Comparison of ENCODE assay signal across 8 cellular contexts in the genomic region with DNA sequence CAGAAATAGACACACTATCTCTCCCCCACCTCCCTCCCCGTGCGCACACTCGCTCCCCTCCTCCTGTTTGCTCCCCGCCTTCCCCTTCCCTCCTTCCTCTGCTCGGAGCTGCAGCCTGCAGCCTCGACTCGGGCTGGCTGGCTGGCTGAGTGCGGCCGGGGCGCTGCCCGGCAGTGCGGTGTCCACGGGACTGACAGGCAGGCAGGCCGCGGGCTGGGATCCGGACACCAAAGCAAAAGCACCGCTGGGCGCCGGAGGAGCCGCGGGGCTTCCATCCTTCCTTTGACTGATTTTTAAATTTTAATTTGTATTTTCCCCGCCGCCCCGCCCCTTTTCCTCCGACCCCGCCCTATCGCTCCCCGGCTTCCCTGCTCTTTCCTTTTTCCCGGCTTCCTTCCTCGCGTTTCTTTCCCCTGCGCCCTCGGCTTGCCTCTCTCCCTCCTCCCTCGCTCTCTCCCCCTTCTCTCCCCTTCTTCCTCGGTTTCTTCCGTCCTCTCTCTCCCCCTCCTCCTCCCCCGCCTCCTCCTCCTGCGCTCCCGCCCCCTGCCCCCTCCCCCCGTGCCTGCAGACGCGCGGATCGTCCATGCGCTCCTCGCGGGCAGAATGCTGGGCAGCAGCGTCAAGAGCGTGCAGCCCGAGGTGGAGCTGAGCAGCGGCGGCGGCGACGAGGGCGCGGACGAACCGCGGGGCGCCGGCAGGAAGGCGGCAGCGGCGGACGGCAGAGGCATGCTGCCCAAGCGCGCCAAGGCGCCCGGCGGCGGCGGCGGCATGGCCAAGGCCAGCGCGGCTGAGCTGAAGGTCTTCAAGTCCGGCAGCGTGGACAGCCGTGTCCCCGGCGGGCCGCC.
DNase-seq lines count a peak whose midpoint lies in the region; ATAC-seq and TF ChIP-seq lines count a peak whose summit lies in the region.

No MANE protein-coding gene starts in this region.

- ATAC-seq in right lobe of liver (peak; percentile 63 to 69 (median 66)), HG03354 (IDR thresholded peaks at IDR 0.05; ENCODE audit: poor library complexity, severe bottlenecking, unreplicated experiment) (no peak)

- TF ChIP-seq POLR2A in right lobe of liver (IDR thresholded peaks at IDR 0.05): no peak
- peak in 1 of 2 donors; percentile 57 for TF ChIP-seq POLR2A in thyroid gland (IDR thresholded peaks at IDR 0.05)

- H3K27ac ChIP-seq in coronary artery (peak overlapping the region in 1 of 2 donors; percentile 64), right lobe of liver (no peak overlapping the region), thyroid gland (peak overlapping the region; percentile 16 to 96 (median 50))

- H3K36me3 ChIP-seq in right lobe of liver (no peaks in the 10 kb centered on the region), thyroid gland (no peaks in the 10 kb centered on the region)

- WGBS in right lobe of liver (ENCODE audit: insufficient coverage, low coverage, low lambda C conversion rate, missing lambda C conversion rate): 1% methylated on average over 37 of the region's 82 CpGs
- WGBS in thyroid gland, 2 donors: 1 to 3% methylated on average over 56 to 58 of the region's 82 CpGs

- H3K27me3 ChIP-seq in right lobe of liver (peaks cover 0 to 19% of the 10 kb centered on the region in 2 donors), thyroid gland (no peaks in the 10 kb centered on the region)

- H3K9me3 ChIP-seq in right lobe of liver: no peaks in the 10 kb centered on the region
- H3K9me3 ChIP-seq in thyroid gland: no peaks in the 10 kb centered on the region

- TF ChIP-seq CTCF in coronary artery (IDR thresholded peaks at IDR 0.05) (no peak), right lobe of liver (IDR thresholded peaks at IDR 0.05) (no peak), thyroid gland (IDR thresholded peaks at IDR 0.05) (no peak)

- intact Hi-C loops in right lobe of liver (cut with DNase I): no loop called here
- intact Hi-C loops in thyroid gland (cut with DNase I): loop anchor here (5.0 kb wide), 1 partner anchor 36 kb away; no protein-coding TSS in a partner anchor

- H3K4me1 ChIP-seq in right lobe of liver (peaks cover 0 to 13% (median 0%) of the 10 kb centered on the region in 4 donors), thyroid gland (peaks cover 28 to 33% of the 10 kb centered on the region in 2 donors)

- H3K4me3 ChIP-seq in coronary artery (peak overlapping the region; percentile 69), right lobe of liver (peak overlapping the region; percentile 27 to 32 (median 31)), thyroid gland (replicated peaks in 1 of 3) (peak overlapping the region in 2 of 3 donors; percentile 30 to 58)

- DNase-seq in NCI-H748 (lab: John Stamatoyannopoulos, UW; ENCODE audit: unreplicated experiment): peak; percentile 78
- no peak for DNase-seq in NCI-H748 treated with DMSO at 0.1 percent for 48 hours (lab: John Stamatoyannopoulos, UW)
- peak; percentile 33 for DNase-seq in NCI-H226
- no peak for DNase-seq in coronary artery (ENCODE audit: low spot score)
- peak in 1 of 3 donors; percentile 43 for DNase-seq in right lobe of liver
- peak; percentile 77 to 79 for DNase-seq in thyroid gland
- DNase-seq in OCI-M2 (lab: John Stamatoyannopoulos, UW; ENCODE audit: unreplicated experiment): no peak

Comparison
In these comparisons a context has a peak if more than half of its experiments do, and no peak if none do; other contexts are left out.
1. DNase-seq: peak in NCI-H748 (single experiment), NCI-H226 (single experiment) and thyroid gland (2 of 2); none in NCI-H748 treated with DMSO at 0.1 percent for 48 hours (single experiment), coronary artery (single experiment) and OCI-M2 (single experiment).
2. H3K27ac ChIP-seq: peak in thyroid gland (3 of 3); none in right lobe of liver (0 of 3).
3. Peak in every context shown above with its lines, with median percentiles within 50 percentile points of each other: H3K4me3 ChIP-seq.